In the genomic region with DNA sequence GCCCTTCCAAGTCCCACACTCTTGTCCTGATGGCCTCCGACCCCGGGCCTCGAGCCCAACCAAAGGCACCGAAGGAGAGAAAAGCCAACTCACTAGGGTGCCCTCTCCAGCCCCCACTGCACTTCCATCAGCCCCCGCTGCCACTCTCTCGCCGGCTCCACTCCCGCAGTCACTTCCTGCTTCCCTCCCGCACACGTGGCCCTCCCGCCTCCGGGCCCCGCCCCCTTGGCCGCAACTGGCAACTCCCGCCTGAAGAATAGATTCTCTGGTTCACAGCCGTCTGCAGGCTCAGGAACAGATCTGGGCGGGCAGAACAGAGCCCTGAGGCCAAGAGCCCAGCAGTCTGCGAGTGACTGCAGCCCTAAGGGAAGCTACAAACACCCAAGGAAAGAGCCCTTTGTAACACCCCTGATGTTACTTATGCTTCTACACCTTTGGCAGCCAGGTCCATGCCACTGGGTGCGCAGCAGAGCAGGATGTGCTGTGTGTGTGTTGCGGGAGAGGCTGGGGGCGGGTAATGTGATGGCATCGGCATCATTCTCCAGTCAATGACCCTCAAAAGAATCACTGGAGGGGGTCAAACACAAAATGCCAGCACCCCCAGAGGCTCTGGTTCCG, we compare ENCODE assay signal across 8 cellular contexts. TPM values are rescaled to one million over a fixed set of nuclear protein-coding genes. Genes with fewer than 3 reads are reported as not detected.
DNase-seq lines count a peak whose midpoint lies in the region; ATAC-seq and TF ChIP-seq lines count a peak whose summit lies in the region.

A gene with protein sequence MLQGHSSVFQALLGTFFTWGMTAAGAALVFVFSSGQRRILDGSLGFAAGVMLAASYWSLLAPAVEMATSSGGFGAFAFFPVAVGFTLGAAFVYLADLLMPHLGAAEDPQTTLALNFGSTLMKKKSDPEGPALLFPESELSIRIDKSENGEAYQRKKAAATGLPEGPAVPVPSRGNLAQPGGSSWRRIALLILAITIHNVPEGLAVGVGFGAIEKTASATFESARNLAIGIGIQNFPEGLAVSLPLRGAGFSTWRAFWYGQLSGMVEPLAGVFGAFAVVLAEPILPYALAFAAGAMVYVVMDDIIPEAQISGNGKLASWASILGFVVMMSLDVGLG (minus strand): TSS at position 171 of the 618 bp plus-strand sequence. CDS start 3,924 bp downstream, outside the sequence.

- H2AFZ ChIP-seq in mammary epithelial cell (ENCODE audit: low read depth, low read length) (peak within 1 kb of the TSS; percentile 98), smooth muscle cell (ENCODE audit: low read depth) (peak within 1 kb of the TSS; percentile 98)

- DNase-seq in A673 (ENCODE audit: low spot score) (peak; percentile 97), NCI-H2171 treated with DMSO at 0.1 percent for 48 hours (lab: John Stamatoyannopoulos, UW) (peak; percentile 95), mammary epithelial cell (peak; percentile 91), iPS-NIHi11 (ENCODE audit: low spot score) (peak; percentile 97), smooth muscle cell (lab: John Stamatoyannopoulos, UW; ENCODE audit: unreplicated experiment) (peak; percentile 59)

- POLR2A ChIA-PET in A673 (lab: Charles Lee; ENCODE audit: low non-redundant PET): no interaction called here

- BruUV-seq in A673 (replicated peaks; lab: Mats Ljungman, UMichigan): no TSS peak
- BruUV-seq in mammary epithelial cell (replicated peaks; lab: Mats Ljungman, UMichigan): no TSS peak

- no peaks in the 10 kb centered on the region for H4K20me1 ChIP-seq in mammary epithelial cell (ENCODE audit: insufficient read depth, low read length)
- H4K20me1 ChIP-seq in smooth muscle cell (ENCODE audit: low read depth): no peaks in the 10 kb centered on the region

- intact Hi-C loops in A673 (cut with micrococcal nuclease; ENCODE audit: unreplicated experiment): no loop called here
- intact Hi-C loops in mammary epithelial cell (cut with micrococcal nuclease): loop anchor here (5.0 kb wide), 1 partner anchor 365 kb away; no protein-coding TSS in a partner anchor

- H3K27me3 ChIP-seq in A673 (replicated peaks; ENCODE audit: insufficient read depth, low read depth, low read length, poor library complexity) (no peaks in the 10 kb centered on the region), mammary epithelial cell (ENCODE audit: insufficient read depth, low read length) (no peaks in the 10 kb centered on the region), smooth muscle cell (ENCODE audit: low read depth) (no peaks in the 10 kb centered on the region)

- H3K4me2 ChIP-seq in mammary epithelial cell (ENCODE audit: insufficient read depth, low read depth, low read length): peak within 1 kb of the TSS; percentile 88
- H3K4me2 ChIP-seq in smooth muscle cell: peak within 1 kb of the TSS; percentile 88

- H3K4me1 ChIP-seq in A673 (ENCODE audit: insufficient read depth, low read length, poor library complexity, severe bottlenecking) (peaks cover 7% of the 10 kb centered on the region), mammary epithelial cell (ENCODE audit: insufficient read depth, low read length) (peaks cover 7% of the 10 kb centered on the region), smooth muscle cell (ENCODE audit: low read depth) (peaks cover 3% of the 10 kb centered on the region)

- H3K79me2 ChIP-seq in mammary epithelial cell (ENCODE audit: insufficient read depth, low read length) (no peaks in the 10 kb centered on the region), smooth muscle cell (ENCODE audit: low read depth) (no peaks in the 10 kb centered on the region)

- H3K9me3 ChIP-seq in A673 (ENCODE audit: low read depth, low read length, poor library complexity, severe bottlenecking) (no peaks in the 10 kb centered on the region), mammary epithelial cell (replicated peaks; ENCODE audit: insufficient read depth, low read length) (no peaks in the 10 kb centered on the region), smooth muscle cell (replicated peaks; ENCODE audit: low read depth) (no peaks in the 10 kb centered on the region)

- no peaks in the 10 kb centered on the region for H3F3A ChIP-seq in smooth muscle cell (ENCODE audit: low read depth)

- in situ Hi-C loops in mammary epithelial cell (cut with MboI; ENCODE audit: low sequenced_read_pairs in 2 of 2): no loop called here

- H3K27ac ChIP-seq in A673 (ENCODE audit: low read depth, low read length, poor library complexity, severe bottlenecking) (no peak within 1 kb of the TSS), VCaP (peak within 1 kb of the TSS; percentile 53; the same call in 1 of the 2 replicates), mammary epithelial cell (ENCODE audit: insufficient read depth, low read depth, low read length) (no peak within 1 kb of the TSS), smooth muscle cell (ENCODE audit: low read depth) (no peak within 1 kb of the TSS)

- ATAC-seq in GM18867 (IDR thresholded peaks at IDR 0.05; ENCODE audit: unreplicated experiment): peak; percentile 99
- peak; percentile 97 for ATAC-seq in HG03103 (IDR thresholded peaks at IDR 0.05; ENCODE audit: low read depth, unreplicated experiment)

- 0% methylated on average over 1 of the region's 23 CpGs for WGBS in mammary epithelial cell (ENCODE audit: low coverage, missing lambda C conversion rate)
- WGBS in smooth muscle cell (ENCODE audit: low lambda C conversion rate): 20% methylated on average over 22 of the region's 23 CpGs

- H3K9ac ChIP-seq in mammary epithelial cell (ENCODE audit: insufficient read depth, low read length) (peak within 1 kb of the TSS; percentile 54), smooth muscle cell (ENCODE audit: low read depth) (no peak within 1 kb of the TSS)

- CTCF ChIA-PET in A673 (lab: Charles Lee): no interaction called here
- CTCF ChIA-PET in mammary epithelial cell (lab: Charles Lee; ENCODE audit: low non-redundant PET): no interaction called here

- H3K36me3 ChIP-seq in A673 (ENCODE audit: insufficient read depth, low read length, poor library complexity, severe bottlenecking) (no peaks in the 10 kb centered on the region), mammary epithelial cell (ENCODE audit: insufficient read depth, low read length) (no peaks in the 10 kb centered on the region), smooth muscle cell (ENCODE audit: low read depth) (no peaks in the 10 kb centered on the region)

- dilution Hi-C loops in mammary epithelial cell (cut with HindIII; ENCODE audit: low sequenced_read_pairs): no loop called here

- TF ChIP-seq CTCF in A673 (conservative IDR thresholded peaks at IDR 0.05; ENCODE audit: low read depth, low read length) (no peak), VCaP (conservative IDR thresholded peaks at IDR 0.05) (no peak), mammary epithelial cell (conservative IDR thresholded peaks at IDR 0.05 in 1 of 2, IDR thresholded peaks at IDR 0.05 in 1 of 2; ENCODE audit: extremely low read depth in 1 of 2, insufficient read depth in 1 of 2, low read depth in 1 of 2, low read length in 2 of 2) (no peak), smooth muscle cell (IDR thresholded peaks at IDR 0.05; ENCODE audit: borderline replicate concordance, insufficient read depth, poor library complexity, severe bottlenecking) (no peak)

- H3K4me3 ChIP-seq in A673 (ENCODE audit: low read depth, low read length, poor library complexity, severe bottlenecking): peak within 1 kb of the TSS; percentile 54
- H3K4me3 ChIP-seq in mammary epithelial cell (replicated peaks in 1 of 3; ENCODE audit: insufficient read depth in 1 of 3, low read depth in 2 of 3, low read length in 3 of 3): peak within 1 kb of the TSS; percentile 56 to 72 (median 66)
- H3K4me3 ChIP-seq in smooth muscle cell: peak within 1 kb of the TSS; percentile 61

RNA-seq across cellular contexts. Expression of the gene that starts here (rescaled TPM):
- total RNA-seq in A673 (2021) (18.6 and 23.6 TPM in 2 replicates), mammary epithelial cell (10 to 100 TPM; 20.0 to 24.8 TPM), smooth muscle cell (11.6 and 36.7 TPM in 2 replicates)
- polyA plus RNA-seq in mammary epithelial cell (7.6 TPM), smooth muscle cell (9.2 and 16.3 TPM in 2 replicates)
- 45.6 TPM for polyA minus RNA-seq in mammary epithelial cell
